ENCODE assay signal across 1 cellular context in the genomic region with DNA sequence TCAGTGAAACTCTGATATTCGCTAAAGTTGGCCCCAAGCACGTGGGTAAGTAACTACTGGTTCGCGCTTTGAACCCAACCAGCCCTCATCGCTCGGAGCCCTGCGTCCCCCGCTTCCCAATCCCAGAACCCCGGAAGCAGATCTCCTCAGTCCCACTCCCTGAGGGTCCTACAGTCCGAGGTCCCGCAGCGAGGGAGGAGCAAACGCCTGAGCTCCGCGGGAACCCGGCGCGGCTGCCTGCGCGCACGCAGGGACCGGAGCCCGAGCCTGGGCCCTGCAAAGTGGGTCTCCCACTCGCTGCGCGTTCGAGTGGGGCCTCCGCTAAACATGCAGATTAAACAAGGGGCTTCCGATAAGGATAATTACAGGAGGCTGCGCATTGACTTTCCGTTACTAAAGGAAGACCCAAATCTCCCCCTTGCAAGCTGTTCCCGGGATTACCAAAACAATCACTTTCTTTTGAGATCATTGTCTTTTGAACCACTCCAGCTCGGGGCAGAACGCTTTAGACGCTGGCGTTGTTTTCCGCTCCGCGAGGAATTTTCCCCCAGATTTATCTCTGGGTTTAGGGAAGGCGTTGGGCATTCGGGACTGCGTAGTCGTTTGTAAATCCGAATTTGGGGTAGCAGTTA.
TF ChIP-seq lines count a peak whose summit lies in the region.

No MANE protein-coding gene starts in this region.

TF ChIP-seq in WTC11, 78 proteins besides CTCF, POLR2A, EP300 and RAD21 (continued from another document):
- TF ChIP-seq, protein P1, sequence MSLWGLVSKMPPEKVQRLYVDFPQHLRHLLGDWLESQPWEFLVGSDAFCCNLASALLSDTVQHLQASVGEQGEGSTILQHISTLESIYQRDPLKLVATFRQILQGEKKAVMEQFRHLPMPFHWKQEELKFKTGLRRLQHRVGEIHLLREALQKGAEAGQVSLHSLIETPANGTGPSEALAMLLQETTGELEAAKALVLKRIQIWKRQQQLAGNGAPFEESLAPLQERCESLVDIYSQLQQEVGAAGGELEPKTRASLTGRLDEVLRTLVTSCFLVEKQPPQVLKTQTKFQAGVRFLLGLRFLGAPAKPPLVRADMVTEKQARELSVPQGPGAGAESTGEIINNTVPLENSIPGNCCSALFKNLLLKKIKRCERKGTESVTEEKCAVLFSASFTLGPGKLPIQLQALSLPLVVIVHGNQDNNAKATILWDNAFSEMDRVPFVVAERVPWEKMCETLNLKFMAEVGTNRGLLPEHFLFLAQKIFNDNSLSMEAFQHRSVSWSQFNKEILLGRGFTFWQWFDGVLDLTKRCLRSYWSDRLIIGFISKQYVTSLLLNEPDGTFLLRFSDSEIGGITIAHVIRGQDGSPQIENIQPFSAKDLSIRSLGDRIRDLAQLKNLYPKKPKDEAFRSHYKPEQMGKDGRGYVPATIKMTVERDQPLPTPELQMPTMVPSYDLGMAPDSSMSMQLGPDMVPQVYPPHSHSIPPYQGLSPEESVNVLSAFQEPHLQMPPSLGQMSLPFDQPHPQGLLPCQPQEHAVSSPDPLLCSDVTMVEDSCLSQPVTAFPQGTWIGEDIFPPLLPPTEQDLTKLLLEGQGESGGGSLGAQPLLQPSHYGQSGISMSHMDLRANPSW (CRISPR knock-in tag; conservative IDR thresholded peaks at IDR 0.05; ENCODE audit: low read depth), result no peak
